Comparison of ENCODE assay signal across 8 cellular contexts in genomic region chr1:222643603-222643936, GRCh38. TPM values are rescaled to one million over a fixed set of nuclear protein-coding genes. Genes with fewer than 3 reads are reported as not detected.
DNase-seq lines count a peak whose midpoint lies in the region; ATAC-seq and TF ChIP-seq lines count a peak whose summit lies in the region.

No MANE protein-coding gene starts in this region.

- no peaks in the 10 kb centered on the region for H3K27me3 ChIP-seq in HL-60 (ENCODE audit: insufficient read depth, poor library complexity, severe bottlenecking)
- no peaks in the 10 kb centered on the region for H3K27me3 ChIP-seq in iPS-20b (ENCODE audit: insufficient read depth, low read length)
- H3K27me3 ChIP-seq in stomach, result no peaks in the 10 kb centered on the region

- H3K4me1 ChIP-seq in iPS-20b (ENCODE audit: insufficient read depth, low read length) (no peaks in the 10 kb centered on the region), stomach (peaks cover 13 to 45% (median 25%) of the 10 kb centered on the region in 4 donors)

- H3K9ac ChIP-seq in iPS-20b (ENCODE audit: low read depth, low read length), result peak overlapping the region; percentile 84

- peak overlapping the region; percentile 96 for H3K27ac ChIP-seq in HL-60 (replicated peaks)
- peak overlapping the region; percentile 40 for H3K27ac ChIP-seq in adipose tissue (ENCODE audit: low read depth, low read length)
- H3K27ac ChIP-seq in iPS-20b (ENCODE audit: low read length), result peak overlapping the region; percentile 67
- peak overlapping the region; percentile 94 to 98 (median 94) for H3K27ac ChIP-seq in stomach

- WGBS in adipose tissue, 3 donors, result 4 to 8% (median 8%) methylated on average over 10 of the region's 10 CpGs
- 7 to 10% (median 8%) methylated on average over 10 of the region's 10 CpGs for WGBS in stomach, 5 donors

- intact Hi-C loops in stomach (cut with DNase I; ENCODE audit: low total_unique reads), result no loop called here

- H3K4me3 ChIP-seq in HL-60 (replicated peaks; ENCODE audit: insufficient read depth, low read length), result peak overlapping the region; percentile 99
- peak overlapping the region; percentile 100 for H3K4me3 ChIP-seq in iPS-20b (ENCODE audit: low read length)
- H3K4me3 ChIP-seq in stomach, result peak overlapping the region; percentile 70 to 82 (median 74)

- no peak for ATAC-seq in HG03457 (IDR thresholded peaks at IDR 0.05; ENCODE audit: unreplicated experiment)

- no peak for TF ChIP-seq EP300 in stomach (IDR thresholded peaks at IDR 0.05)

- TF ChIP-seq CTCF in HL-60 (IDR thresholded peaks at IDR 0.05; ENCODE audit: insufficient read depth, low read length) (no peak), stomach (IDR thresholded peaks at IDR 0.05) (no peak)

- H3K9me3 ChIP-seq in iPS-20b (ENCODE audit: insufficient read depth, low read depth, low read length) (no peaks in the 10 kb centered on the region), stomach (no peaks in the 10 kb centered on the region)

- no peak for TF ChIP-seq POLR2A in stomach (IDR thresholded peaks at IDR 0.05)

- H3K36me3 ChIP-seq in iPS-20b (ENCODE audit: insufficient read depth, low read depth, low read length) (peaks cover 28% of the 10 kb centered on the region), stomach (peaks cover 0 to 47% (median 42%) of the 10 kb centered on the region in 4 donors)

- DNase-seq in AG08395 (ENCODE audit: low spot score) (peak; percentile 30), HL-60 (ENCODE audit: low read depth in 1 of 2, low spot score in 1 of 2) (peak in 1 of 2 experiments; percentile 44), stomach (no peak), retina (no peak)
- no peak for DNase-seq in stimulated activated CD4-positive, alpha-beta T cell treated with anti-CD3 and anti-CD28 coated beads, Interleukin-1b, Interleukin-23, amount 100 ng/mL, for 48 hours

RNA-seq across cellular contexts. Expression of gene MIA3, which starts 25.7 kb away (rescaled TPM):
- polyA plus RNA-seq in adipose tissue (10 to 100 TPM; 12.5 to 41.6 (median 30.3) TPM), stomach (10 to 100 TPM in 2 of 3 donors, 1 to 10 TPM in 1; 8.7 to 24.3 (median 15.5) TPM)
- 100 to 1,000 TPM in 1 of 5 donors, 10 to 100 TPM in 4; 25.0 to 122 (median 94.6) TPM for total RNA-seq in stomach

RNA-seq across cellular contexts. Expression of gene TAF1A, which starts 53.8 kb away (rescaled TPM):
- polyA plus RNA-seq in adipose tissue (1 to 10 TPM; 1.0 to 3.1 (median 2.9) TPM), stomach (1 to 10 TPM; 1.3 to 3.2 (median 1.7) TPM)
- 10 to 100 TPM in 3 of 5 donors, 1 to 10 TPM in 2; 3.5 to 35.6 (median 17.4) TPM for total RNA-seq in stomach

Comparison
In these comparisons a context has a peak if more than half of its experiments do, and no peak if none do; other contexts are left out.
1. H3K27ac ChIP-seq: peak in every context shown above with its lines; median percentile 96 in HL-60; 94 in stomach; 67 in iPS-20b; 40 in adipose tissue.